Comparison of ENCODE assay signal across 8 cellular contexts in the genomic region with DNA sequence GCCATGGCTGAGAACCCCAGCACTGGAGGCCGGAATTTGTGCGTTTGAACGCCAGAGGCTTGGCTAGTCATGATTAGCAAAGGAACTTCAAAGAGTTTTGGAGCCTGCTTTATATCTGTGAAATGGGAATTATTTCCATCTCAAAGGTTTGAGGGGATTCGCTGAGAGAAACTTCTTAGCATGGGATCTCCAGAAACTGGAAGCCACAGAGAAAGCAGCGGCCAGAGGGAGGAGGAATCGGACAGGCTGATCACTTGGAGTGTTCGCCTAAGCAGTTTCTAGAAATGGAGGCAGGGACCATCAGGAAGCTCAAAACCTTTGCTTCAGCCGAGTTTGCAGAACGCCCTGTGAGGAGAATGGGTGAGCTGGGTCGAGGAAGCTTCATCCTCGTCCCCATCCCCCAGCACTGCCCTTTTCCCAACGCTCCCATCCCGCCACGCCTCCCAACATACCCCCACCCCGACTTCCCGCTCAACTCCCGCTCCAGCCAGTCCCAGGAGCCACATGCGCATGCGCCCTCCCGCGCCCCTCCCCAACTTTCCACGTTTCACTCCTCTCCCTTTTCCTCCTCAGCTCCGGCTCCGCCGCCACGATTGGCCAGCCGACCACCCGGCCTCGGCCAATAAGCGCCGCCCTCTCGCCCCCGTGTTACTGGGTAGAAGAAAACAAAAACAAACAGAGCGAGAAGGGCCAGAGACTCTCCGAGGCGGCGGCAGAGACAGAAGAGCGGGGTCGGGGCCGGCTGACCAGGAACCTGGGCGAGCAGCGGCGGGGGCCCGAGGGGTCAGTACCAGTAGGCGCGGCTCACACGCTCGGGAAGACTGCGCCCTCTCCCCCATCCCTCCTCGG. TPM values are rescaled to one million over a fixed set of nuclear protein-coding genes. Genes with fewer than 3 reads are reported as not detected.
DNase-seq lines count a peak whose midpoint lies in the region; TF ChIP-seq lines count a peak whose summit lies in the region.

Gene PDCD4 (plus strand): TSS at position 693 of the 849 bp plus-strand sequence. CDS start 4,100 bp downstream, outside the sequence.

- H3K4me3 ChIP-seq in HAP-1, result peak within 1 kb of the TSS; percentile 58
- peak within 1 kb of the TSS; percentile 66 for H3K4me3 ChIP-seq in MM.1S (ENCODE audit: low read length)
- H3K4me3 ChIP-seq in SJCRH30, result peak within 1 kb of the TSS; percentile 77
- H3K4me3 ChIP-seq in fibroblast of villous mesenchyme (ENCODE audit: low read depth, low read length), result peak within 1 kb of the TSS; percentile 87
- H3K4me3 ChIP-seq in stomach smooth muscle (ENCODE audit: low read length in 2 of 2), result peak within 1 kb of the TSS; percentile 69 to 83

- peak within 1 kb of the TSS; percentile 85 for H3K9ac ChIP-seq in ES-I3 (ENCODE audit: low read depth, low read length)
- peak within 1 kb of the TSS; percentile 51 for H3K9ac ChIP-seq in MM.1S (ENCODE audit: low read length)
- peak within 1 kb of the TSS; percentile 77 to 86 for H3K9ac ChIP-seq in stomach smooth muscle (ENCODE audit: low read length in 2 of 2)

- no peaks in the 10 kb centered on the region for H3K9me2 ChIP-seq in MM.1S (replicated peaks; ENCODE audit: insufficient read depth, low read length)

- H3K36me3 Mint-ChIP-seq in neural crest cell (ENCODE audit: low read depth), result no peaks in the 10 kb centered on the region

- in situ Hi-C loops in HAP-1 (cut with MboI; ENCODE audit: low sequenced_read_pairs), result no loop called here

- DNase-seq in HAP-1 (ENCODE audit: low spot score in 2 of 2) (peak; percentile 97 to 100), MM.1S (peak; percentile 93), SJCRH30 (peak; percentile 99 to 100), fibroblast of villous mesenchyme (ENCODE audit: low read depth) (peak; percentile 98), neural crest cell (ENCODE audit: low read depth, low spot score) (peak; percentile 100)
- peak; percentile 92 for DNase-seq in activated gamma-delta T cell treated with anti-CD3 and anti-CD28 coated beads, Interleukin-2, amount 50 U/mL, for 16 hours (ENCODE audit: low read depth)

- TF ChIP-seq CTCF in MM.1S (IDR thresholded peaks at IDR 0.05; ENCODE audit: low read length), result no peak
- no peak for TF ChIP-seq CTCF in fibroblast of villous mesenchyme (IDR thresholded peaks at IDR 0.05; ENCODE audit: insufficient read depth, low read depth, low read length)
- TF ChIP-seq CTCF in neural crest cell (conservative IDR thresholded peaks at IDR 0.05), result no peak

- peak within 1 kb of the TSS; percentile 90 for H3K27ac Mint-ChIP-seq in neural crest cell (ENCODE audit: unreplicated experiment)

- H3K9me3 Mint-ChIP-seq in neural crest cell, result no peaks in the 10 kb centered on the region

- H3K79me2 ChIP-seq in MM.1S (ENCODE audit: low read length), result peaks cover 27% of the 10 kb centered on the region

- H3K27me3 ChIP-seq in HAP-1 (ENCODE audit: low read depth) (no peaks in the 10 kb centered on the region; the same call in 1 of the 2 replicates), MM.1S (replicated peaks; ENCODE audit: insufficient read depth, low read length) (no peaks in the 10 kb centered on the region), SJCRH30 (no peaks in the 10 kb centered on the region), stomach smooth muscle (ENCODE audit: control insufficient read depth in 1 of 2, insufficient read depth in 2 of 2, low read length in 2 of 2) (no peaks in the 10 kb centered on the region)

- no peaks in the 10 kb centered on the region for H3K27me3 Mint-ChIP-seq in neural crest cell (ENCODE audit: low read depth)

- no peaks in the 10 kb centered on the region for H3K36me3 ChIP-seq in ES-I3 (ENCODE audit: insufficient read depth, low read length)
- no peaks in the 10 kb centered on the region for H3K36me3 ChIP-seq in HAP-1 (replicated peaks)
- H3K36me3 ChIP-seq in MM.1S (replicated peaks; ENCODE audit: insufficient read depth, low read length), result no peaks in the 10 kb centered on the region; the same call in 1 of the 2 replicates
- H3K36me3 ChIP-seq in SJCRH30, result no peaks in the 10 kb centered on the region
- H3K36me3 ChIP-seq in stomach smooth muscle (ENCODE audit: control insufficient read depth in 2 of 2, insufficient read depth in 2 of 2, low read length in 2 of 2), result peaks cover 0 to 3% of the 10 kb centered on the region in 2 donors

- H4K20me1 ChIP-seq in MM.1S (ENCODE audit: insufficient read depth, low read length), result no peaks in the 10 kb centered on the region

- peak within 1 kb of the TSS; percentile 95 for H3K4me3 Mint-ChIP-seq in neural crest cell

- H3F3A ChIP-seq in MM.1S (ENCODE audit: insufficient read depth, low read length), result peaks cover 22% of the 10 kb centered on the region

- no peaks in the 10 kb centered on the region for H3K9me3 ChIP-seq in ES-I3 (ENCODE audit: control insufficient read depth, insufficient read depth, low read length)
- no peaks in the 10 kb centered on the region for H3K9me3 ChIP-seq in HAP-1
- H3K9me3 ChIP-seq in MM.1S (replicated peaks; ENCODE audit: insufficient read depth, low read length), result no peaks in the 10 kb centered on the region
- H3K9me3 ChIP-seq in SJCRH30 (replicated peaks), result no peaks in the 10 kb centered on the region
- H3K9me3 ChIP-seq in stomach smooth muscle (ENCODE audit: control insufficient read depth in 2 of 2, low read length in 2 of 2), result no peaks in the 10 kb centered on the region

- H3K27ac ChIP-seq in MM.1S (ENCODE audit: low read length) (peak within 1 kb of the TSS; percentile 28; the same call in 1 of the 2 replicates), SJCRH30 (peak within 1 kb of the TSS; percentile 96), stomach smooth muscle (ENCODE audit: low read length) (peak within 1 kb of the TSS; percentile 87)

- H3K4me2 ChIP-seq in MM.1S (ENCODE audit: low read depth, low read length), result peak within 1 kb of the TSS; percentile 80

- peaks cover 35% of the 10 kb centered on the region for H3K4me1 Mint-ChIP-seq in neural crest cell

- H2AFZ ChIP-seq in MM.1S (ENCODE audit: low read length), result peak within 1 kb of the TSS; percentile 9

- peaks cover 10% of the 10 kb centered on the region for H3K4me1 ChIP-seq in ES-I3 (ENCODE audit: insufficient read depth, low read length)
- peaks cover 21% of the 10 kb centered on the region for H3K4me1 ChIP-seq in HAP-1
- peaks cover 28% of the 10 kb centered on the region for H3K4me1 ChIP-seq in MM.1S (ENCODE audit: low read length)
- H3K4me1 ChIP-seq in SJCRH30, result peaks cover 42% of the 10 kb centered on the region
- H3K4me1 ChIP-seq in stomach smooth muscle (ENCODE audit: control insufficient read depth, insufficient read depth, low read length), result peaks cover 12% of the 10 kb centered on the region

RNA-seq across cellular contexts. Expression of gene PDCD4, which starts in this region (rescaled TPM):
- 55.0 and 60.9 TPM in 2 replicates for total RNA-seq in SJCRH30 (2014; rRNA removed; shearing (Covaris generic))
- total RNA-seq in fibroblast of villous mesenchyme (18.4 and 35.8 TPM in 2 replicates), neural crest cell (37.8 and 41.9 TPM in 2 replicates)

Comparison
In these comparisons a context has a peak if more than half of its experiments do, and no peak if none do; other contexts are left out.
1. Peak in every context shown above with its lines: DNase-seq, H3K4me3 ChIP-seq and H3K27ac ChIP-seq.
2. H3K27ac ChIP-seq: peak in every context shown above with its lines; median percentile 96 in SJCRH30; 87 in stomach smooth muscle; 28 in MM.1S.